19 cellular contexts compared by ENCODE assay signal in genomic region chr22:44663256-44663999, GRCh38. TPM values are rescaled to one million over a fixed set of nuclear protein-coding genes. Genes with fewer than 3 reads are reported as not detected.
DNase-seq lines count a peak whose midpoint lies in the region; ATAC-seq and FAIRE-seq lines count a peak whose summit lies in the region.
"Had no signal": no experiment of that assay in that cellular context is flagged by ENCODE, and none has a peak within 500 bp of the region (broad histone marks: within the 10 kb centered on the region; RNA-seq: fewer than 3 reads in every experiment).

No MANE protein-coding gene starts in this region.

- no peaks in the 10 kb centered on the region for H3K27me3 ChIP-seq in naive thymus-derived CD4-positive, alpha-beta T cell (ENCODE audit: control insufficient read depth in 2 of 2, insufficient read depth in 2 of 2, low read length in 2 of 2)
- H3K27me3 ChIP-seq: SJCRH30 had no signal

- intact Hi-C loops in Right ventricle myocardium superior (cut with DNase I) (no loop called here), left cardiac atrium (cut with DNase I) (no loop called here)
- intact Hi-C loops in activated CD4-positive, alpha-beta memory T cell treated with anti-CD3 and anti-CD28 coated beads for 36 hours (cut with micrococcal nuclease): no loop called here
- intact Hi-C loops in naive thymus-derived CD4-positive, alpha-beta T cell (cut with micrococcal nuclease): loop anchor here (10.0 kb wide), 3 partner anchors 169 to 849 kb away; partner anchors contain the start of genes EFCAB6 (in 1 of the 2), PARVG (in 1 of the 2) and RTL6 (in 1 of the 2)

- H3K27me3 Mint-ChIP-seq in activated CD4-positive, alpha-beta memory T cell treated with anti-CD3 and anti-CD28 coated beads for 36 hours: no peaks in the 10 kb centered on the region
- peaks cover 0 to 9% (median 0%) of the 10 kb centered on the region in 5 donors for H3K27me3 Mint-ChIP-seq in naive thymus-derived CD4-positive, alpha-beta T cell
- H3K27me3 Mint-ChIP-seq: stimulated activated naive CD8-positive, alpha-beta T cell treated with anti-CD3 and anti-CD28 coated beads, Interleukin-15, amount 100 ng/mL, for 72 hours had no signal

- H3K27ac Mint-ChIP-seq in activated CD4-positive, alpha-beta memory T cell treated with anti-CD3 and anti-CD28 coated beads for 36 hours: peak overlapping the region; percentile 8
- H3K27ac Mint-ChIP-seq in naive thymus-derived CD4-positive, alpha-beta T cell: peak overlapping the region; percentile 46 to 91 (median 83)

- DNase-seq in Right ventricle myocardium superior (peak; percentile 24), left cardiac atrium (no peak), kidney tubule cell (ENCODE audit: low spot score) (no peak), frontal cortex (ENCODE audit: low spot score in 2 of 2) (no peak), superior temporal gyrus (ENCODE audit: extremely low spot score) (no peak)
- DNase-seq in activated CD4-positive, alpha-beta memory T cell treated with anti-CD3 and anti-CD28 coated beads for 36 hours: no peak
- no peak for DNase-seq in naive thymus-derived CD4-positive, alpha-beta T cell
- no peak for DNase-seq in stimulated activated CD8-positive, alpha-beta memory T cell treated with anti-CD3 and anti-CD28 coated beads, Interleukin-4, amount 100 ng/mL, for 48 hours
- DNase-seq: COR-L47, mammary epithelial cell, MM.1S, NCI-H146, NCI-H2171, T1000 had no signal

- H3K4me3 Mint-ChIP-seq in activated CD4-positive, alpha-beta memory T cell treated with anti-CD3 and anti-CD28 coated beads for 36 hours: no peak overlapping the region
- H3K4me3 Mint-ChIP-seq in naive thymus-derived CD4-positive, alpha-beta T cell: peak overlapping the region in 6 of 10 donors; percentile 11 to 77 (median 64)

- H3K4me1 ChIP-seq in naive thymus-derived CD4-positive, alpha-beta T cell (ENCODE audit: control insufficient read depth in 2 of 2, insufficient read depth in 2 of 2, low read length in 2 of 2): peaks cover 41 to 48% of the 10 kb centered on the region in 2 donors
- H3K4me1 ChIP-seq: parathyroid adenoma had no signal

- no peak for FAIRE-seq in frontal cortex (lab: Jason Lieb, UNC)
- FAIRE-seq: HepG2 had no signal

- POLR2A ChIA-PET in activated CD4-positive, alpha-beta memory T cell treated with anti-CD3 and anti-CD28 coated beads for 36 hours (lab: Charles Lee): no interaction called here
- POLR2A ChIA-PET in naive thymus-derived CD4-positive, alpha-beta T cell (lab: Charles Lee): interaction anchor here (1.0 kb wide), 1 partner anchor 13 kb away, joined by 3 read pairs; no protein-coding TSS in a partner anchor

- CTCF ChIA-PET in activated CD4-positive, alpha-beta memory T cell treated with anti-CD3 and anti-CD28 coated beads for 36 hours (lab: Charles Lee): interaction anchor here (1.1 to 2.8 kb wide), 2 partner anchors 21 to 41 kb away, joined by 3 to 21 read pairs; no protein-coding TSS in a partner anchor
- CTCF ChIA-PET in naive thymus-derived CD4-positive, alpha-beta T cell (lab: Charles Lee): interaction anchor here (0.8 to 1.1 kb wide), 3 partner anchors 19 to 670 kb away, joined by 3 to 4 read pairs (median 4); no protein-coding TSS in a partner anchor

- peaks cover 32% of the 10 kb centered on the region for H3K4me1 Mint-ChIP-seq in activated CD4-positive, alpha-beta memory T cell treated with anti-CD3 and anti-CD28 coated beads for 36 hours (ENCODE audit: low read depth)
- H3K4me1 Mint-ChIP-seq in naive thymus-derived CD4-positive, alpha-beta T cell: peaks cover 37 to 56% (median 49%) of the 10 kb centered on the region in 7 donors

- ATAC-seq in Right ventricle myocardium superior (ENCODE audit: poor library complexity) (no peak), left cardiac atrium (no peak)
- no peak for ATAC-seq in naive thymus-derived CD4-positive, alpha-beta T cell
- ATAC-seq: HepG2 had no signal

- H3K36me3 Mint-ChIP-seq in activated CD4-positive, alpha-beta memory T cell treated with anti-CD3 and anti-CD28 coated beads for 36 hours: no peaks in the 10 kb centered on the region
- peaks cover 0 to 4% (median 0%) of the 10 kb centered on the region in 5 donors for H3K36me3 Mint-ChIP-seq in naive thymus-derived CD4-positive, alpha-beta T cell

- H3K4me3 ChIP-seq in naive thymus-derived CD4-positive, alpha-beta T cell (ENCODE audit: low read length): no peak overlapping the region
- H3K4me3 ChIP-seq: heart left ventricle, SJCRH30 had no signal

- no peaks in the 10 kb centered on the region for H3K9me3 Mint-ChIP-seq in activated CD4-positive, alpha-beta memory T cell treated with anti-CD3 and anti-CD28 coated beads for 36 hours
- peaks cover 0 to 2% (median 0%) of the 10 kb centered on the region in 11 donors for H3K9me3 Mint-ChIP-seq in naive thymus-derived CD4-positive, alpha-beta T cell
- H3K9me3 Mint-ChIP-seq: stimulated activated naive CD8-positive, alpha-beta T cell treated with anti-CD3 and anti-CD28 coated beads, Interleukin-15, amount 100 ng/mL, for 72 hours had no signal

- no peaks in the 10 kb centered on the region for H3K36me3 ChIP-seq in naive thymus-derived CD4-positive, alpha-beta T cell (ENCODE audit: control insufficient read depth in 2 of 3, insufficient read depth in 3 of 3, low read length in 3 of 3)
- H3K36me3 ChIP-seq: heart left ventricle, SJCRH30 had no signal

- H3K27ac ChIP-seq in naive thymus-derived CD4-positive, alpha-beta T cell (ENCODE audit: low read depth, low read length): no peak overlapping the region
- H3K27ac ChIP-seq: parathyroid adenoma, SJCRH30 had no signal

- H3K9me3 ChIP-seq in naive thymus-derived CD4-positive, alpha-beta T cell (ENCODE audit: control insufficient read depth in 2 of 3, low read length in 3 of 3): peaks cover 0 to 4% (median 0%) of the 10 kb centered on the region in 3 experiments
- H3K9me3 ChIP-seq: heart left ventricle, SJCRH30 had no signal

RNA-seq across cellular contexts. Expression of gene PRR5, which starts 38.6 kb away (rescaled TPM):
- 2.9 TPM for total RNA-seq in Right ventricle myocardium superior
- 10 to 100 TPM; 15.3 to 19.1 TPM for total RNA-seq in left cardiac atrium
- 10 to 100 TPM; 10.3 to 11.8 TPM for total RNA-seq in activated CD4-positive, alpha-beta memory T cell treated with anti-CD3 and anti-CD28 coated beads for 36 hours
- total RNA-seq in naive thymus-derived CD4-positive, alpha-beta T cell: 10 to 100 TPM; 19.6 to 49.1 (median 44.4) TPM
- polyA plus RNA-seq in naive thymus-derived CD4-positive, alpha-beta T cell: 10 to 100 TPM; 19.6 to 29.6 TPM
- 10.6 TPM for total RNA-seq in frontal cortex

Comparison
In these comparisons a context has a peak if more than half of its experiments do, and no peak if none do; other contexts are left out.
1. intact Hi-C loops: an anchor here in naive thymus-derived CD4-positive, alpha-beta T cell (10.0 kb wide); none called in Right ventricle myocardium superior, left cardiac atrium and activated CD4-positive, alpha-beta memory T cell treated with anti-CD3 and anti-CD28 coated beads for 36 hours.